29 cellular contexts compared by ENCODE assay signal in the genomic region with DNA sequence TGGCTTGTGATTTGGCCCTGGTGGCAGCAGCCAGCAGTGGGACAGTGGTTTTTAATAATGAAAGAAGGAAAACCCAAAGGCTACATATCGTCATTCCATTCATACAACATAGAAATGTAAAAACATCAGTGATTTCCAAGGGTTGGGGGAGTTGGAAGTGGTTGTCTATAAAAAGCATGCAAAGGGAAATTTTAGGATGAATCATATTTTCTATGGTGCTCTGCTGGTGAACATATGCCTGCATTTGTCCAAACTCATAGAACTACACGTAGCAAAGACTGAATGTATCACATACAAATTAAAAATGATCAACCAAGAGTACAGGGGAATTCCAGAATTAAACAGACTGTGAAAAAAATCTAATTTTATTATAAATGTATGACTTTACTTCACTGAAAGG. TPM values are rescaled to one million over a fixed set of nuclear protein-coding genes. Genes with fewer than 3 reads are reported as not detected.
A peak's percentile ranks its signal among the peaks of the same experiment; 100 is the strongest.
DNase-seq lines count a peak whose midpoint lies in the region; ATAC-seq and TF ChIP-seq lines count a peak whose summit lies in the region.
"Had no signal": no experiment of that assay in that cellular context is flagged by ENCODE, and none has a peak within 500 bp of the region (broad histone marks: within the 10 kb centered on the region; RNA-seq: fewer than 3 reads in every experiment).

No MANE protein-coding gene starts in this region.

- no peak overlapping the region for H3K4me3 Mint-ChIP-seq in activated T-helper 17 cell treated with anti-CD3 and anti-CD28 coated beads, Interleukin-2, amount 50 U/mL, for 72 hours
- H3K4me3 Mint-ChIP-seq: CD14-positive monocyte, neural crest cell had no signal

- TF ChIP-seq CTCF in AG04449 (IDR thresholded peaks at IDR 0.05; ENCODE audit: insufficient read depth, low read length, missing control alignments) = no peak

- DNase-seq in AG04449 (ENCODE audit: low read depth, low spot score) = peak; percentile 2
- peak; percentile 75 for DNase-seq in EL
- peak; percentile 38 for DNase-seq in kidney tubule cell (ENCODE audit: low spot score)
- DNase-seq in activated CD4-positive, CD25-positive, alpha-beta regulatory T cell treated with anti-CD3 and anti-CD28 coated beads, Interleukin-2, amount 50 U/mL, for 72 hours = no peak
- DNase-seq: activated gamma-delta T cell; amygdala; DMS79; effector CD8-positive, alpha-beta T cell; foreskin fibroblast; heart right ventricle; Karpas-422; left cardiac atrium; MV-4-11; NCI-H146; NCI-H2107; NCI-H446 treated with DMSO at 0.1 percent for 48 hours; NCI-H82; stomach; T-helper 2 cell; tibial artery had no signal

- ATAC-seq in activated T-helper 17 cell treated with anti-CD3 and anti-CD28 coated beads, Interleukin-2, amount 50 U/mL, for 72 hours (replicated peaks) = peak; percentile 21
- ATAC-seq in HG03520 (IDR thresholded peaks at IDR 0.05; ENCODE audit: unreplicated experiment) (no peak), HG02840 (IDR thresholded peaks at IDR 0.05; ENCODE audit: low FRiP score, unreplicated experiment) (no peak)
- ATAC-seq: heart right ventricle, left cardiac atrium had no signal

- H3K27ac Mint-ChIP-seq in activated T-helper 17 cell treated with anti-CD3 and anti-CD28 coated beads, Interleukin-2, amount 50 U/mL, for 72 hours = no peak overlapping the region
- H3K27ac Mint-ChIP-seq: CD14-positive monocyte, progenitor cell of endocrine pancreas had no signal

- H3K4me1 Mint-ChIP-seq in activated T-helper 17 cell treated with anti-CD3 and anti-CD28 coated beads, Interleukin-2, amount 50 U/mL, for 72 hours = no peaks in the 10 kb centered on the region
- H3K4me1 Mint-ChIP-seq: CD14-positive monocyte, neural crest cell had no signal

- no peak overlapping the region for H3K4me3 ChIP-seq in AG04449 (ENCODE audit: low read depth, low read length)
- H3K4me3 ChIP-seq: breast epithelium, heart right ventricle, SK-N-MC, stomach, tibial artery had no signal

- H3K36me3 Mint-ChIP-seq in activated T-helper 17 cell treated with anti-CD3 and anti-CD28 coated beads, Interleukin-2, amount 50 U/mL, for 72 hours (ENCODE audit: low read depth) = no peaks in the 10 kb centered on the region
- H3K36me3 Mint-ChIP-seq: CD14-positive monocyte had no signal

- H3K9me3 Mint-ChIP-seq in activated T-helper 17 cell treated with anti-CD3 and anti-CD28 coated beads, Interleukin-2, amount 50 U/mL, for 72 hours = no peaks in the 10 kb centered on the region

- POLR2A ChIA-PET in AG04449 (lab: Yijun Ruan, JAX) = no interaction called here

- peaks cover 6% of the 10 kb centered on the region for H3K27me3 Mint-ChIP-seq in activated T-helper 17 cell treated with anti-CD3 and anti-CD28 coated beads, Interleukin-2, amount 50 U/mL, for 72 hours
- H3K27me3 Mint-ChIP-seq: progenitor cell of endocrine pancreas had no signal

- CTCF ChIA-PET in AG04449 (lab: Yijun Ruan, JAX) = no interaction called here

RNA-seq across cellular contexts. Expression of gene OR5B3, which starts 11.1 kb away (rescaled TPM):
- total RNA-seq in activated T-helper 17 cell treated with anti-CD3 and anti-CD28 coated beads, Interleukin-2, amount 50 U/mL, for 72 hours = not detected
- total RNA-seq: breast epithelium, heart right ventricle, left cardiac atrium, lung microvascular endothelial cell, neural crest cell, progenitor cell of endocrine pancreas, stomach had no signal

RNA-seq across cellular contexts. Expression of gene OR5B2, which starts 32.3 kb away (rescaled TPM):
- under 1 TPM in 1 of 2 donors, not detected in 1; 0.45 TPM for total RNA-seq in activated T-helper 17 cell treated with anti-CD3 and anti-CD28 coated beads, Interleukin-2, amount 50 U/mL, for 72 hours
- total RNA-seq: breast epithelium, heart right ventricle, left cardiac atrium, lung microvascular endothelial cell, neural crest cell, progenitor cell of endocrine pancreas, stomach had no signal

RNA-seq across cellular contexts. Expression of gene OR5B17, which starts 36.7 kb away (rescaled TPM):
- not detected for total RNA-seq in activated T-helper 17 cell treated with anti-CD3 and anti-CD28 coated beads, Interleukin-2, amount 50 U/mL, for 72 hours
- total RNA-seq: breast epithelium, heart right ventricle, left cardiac atrium, lung microvascular endothelial cell, neural crest cell, progenitor cell of endocrine pancreas, stomach had no signal

RNA-seq across cellular contexts. Expression of gene OR5B12, which starts 46.5 kb away (rescaled TPM):
- total RNA-seq in activated T-helper 17 cell treated with anti-CD3 and anti-CD28 coated beads, Interleukin-2, amount 50 U/mL, for 72 hours = under 1 TPM in 1 of 2 donors, not detected in 1; 0.53 TPM
- total RNA-seq: breast epithelium, heart right ventricle, left cardiac atrium, lung microvascular endothelial cell, neural crest cell, progenitor cell of endocrine pancreas had no signal
